In genomic region chr10:72693599-72693915, GRCh38 we compare ENCODE assay signal across 8 cellular contexts. TPM values are rescaled to one million over a fixed set of nuclear protein-coding genes. Genes with fewer than 3 reads are reported as not detected.
A peak's percentile ranks its signal among the peaks of the same experiment; 100 is the strongest.
DNase-seq lines count a peak whose midpoint lies in the region; ATAC-seq and TF ChIP-seq lines count a peak whose summit lies in the region.

No MANE protein-coding gene starts in this region.

- H3K9me3 ChIP-seq in MG63, result no peaks in the 10 kb centered on the region

- H3K36me3 ChIP-seq in MG63, result no peaks in the 10 kb centered on the region

- no peak for TF ChIP-seq CTCF in CD14-positive monocyte (IDR thresholded peaks at IDR 0.05)
- TF ChIP-seq CTCF in choroid plexus epithelial cell (conservative IDR thresholded peaks at IDR 0.05; ENCODE audit: low read depth, low read length), result no peak
- no peak for TF ChIP-seq CTCF in nephron (IDR thresholded peaks at IDR 0.05; ENCODE audit: unreplicated experiment in 3 of 3)

- no peaks in the 10 kb centered on the region for H3K36me3 Mint-ChIP-seq in CD14-positive monocyte
- no peaks in the 10 kb centered on the region for H3K36me3 Mint-ChIP-seq in nephron (ENCODE audit: low read depth)

- H3K4me3 ChIP-seq in MG63 (peak overlapping the region; percentile 80), choroid plexus epithelial cell (ENCODE audit: low read depth, low read length) (peak overlapping the region; percentile 84)

- ATAC-seq in HG02759 (IDR thresholded peaks at IDR 0.05; ENCODE audit: unreplicated experiment), result no peak
- no peak for ATAC-seq in GM21367 (IDR thresholded peaks at IDR 0.05; ENCODE audit: unreplicated experiment)
- ATAC-seq in GM19328 (IDR thresholded peaks at IDR 0.05; ENCODE audit: unreplicated experiment), result no peak

- peak overlapping the region; percentile 84 to 96 for H3K4me3 Mint-ChIP-seq in CD14-positive monocyte
- peak overlapping the region; percentile 85 to 95 (median 91) for H3K4me3 Mint-ChIP-seq in nephron

- intact Hi-C loops in CD14-positive monocyte (cut with micrococcal nuclease), result loop anchor here (5.0 to 10.0 kb wide), 2 partner anchors 66 to 329 kb away; partner anchors contain the start of gene MICU1 (in 2 of the 2)

- H3K4me1 Mint-ChIP-seq in CD14-positive monocyte, result peaks cover 38% of the 10 kb centered on the region
- H3K4me1 Mint-ChIP-seq in nephron, result peaks cover 52% of the 10 kb centered on the region

- H3K9me3 Mint-ChIP-seq in CD14-positive monocyte, result peaks cover 0 to 2% (median 0%) of the 10 kb centered on the region in 7 donors
- H3K9me3 Mint-ChIP-seq in nephron, result no peaks in the 10 kb centered on the region

- H3K27ac Mint-ChIP-seq in CD14-positive monocyte (no peak overlapping the region), nephron (peak overlapping the region; percentile 9 to 45 (median 43))

- DNase-seq in CD14-positive monocyte (ENCODE audit: low spot score) (no peak), MG63 (no peak), choroid plexus epithelial cell (ENCODE audit: low read depth) (no peak), NCI-H2107 treated with DMSO at 0.1 percent for 48 hours (lab: John Stamatoyannopoulos, UW; ENCODE audit: unreplicated experiment) (no peak)

- peaks cover 0 to 1% (median 0%) of the 10 kb centered on the region in 3 donors for H3K27me3 Mint-ChIP-seq in CD14-positive monocyte (ENCODE audit: low read depth in 3 of 3)
- no peaks in the 10 kb centered on the region for H3K27me3 Mint-ChIP-seq in nephron (ENCODE audit: low read depth)

- no peaks in the 10 kb centered on the region for H3K27me3 ChIP-seq in MG63

RNA-seq across cellular contexts. Expression of gene MCU, which starts 1.6 kb away (rescaled TPM):
- 10 to 100 TPM; 11.7 to 16.5 TPM for polyA plus RNA-seq in CD14-positive monocyte
- 24.5 and 41.3 TPM in 2 replicates for total RNA-seq in MG63 (2014; rRNA removed; shearing (Covaris generic); ENCODE audit: low replicate concordance)

Comparison
In these comparisons a context has a peak if more than half of its experiments do, and no peak if none do; other contexts are left out.
1. H3K27ac Mint-ChIP-seq: peak in nephron (3 of 3); none in CD14-positive monocyte (0 of 7).